In genomic region chr3:14849831-14850230, GRCh38 we compare ENCODE assay signal across 28 cellular contexts. TPM values are rescaled to one million over a fixed set of nuclear protein-coding genes. Genes with fewer than 3 reads are reported as not detected.
DNase-seq lines count a peak whose midpoint lies in the region; ATAC-seq and TF ChIP-seq lines count a peak whose summit lies in the region.
"Had no signal": no experiment of that assay in that cellular context is flagged by ENCODE, and none has a peak within 500 bp of the region (broad histone marks: within the 10 kb centered on the region; RNA-seq: fewer than 3 reads in every experiment).

No MANE protein-coding gene starts in this region.

- no peak overlapping the region for H3K23ac ChIP-seq in H9 (ENCODE audit: insufficient read length, low read depth, low read length)

- ATAC-seq in SK-N-SH treated with all-trans-retinoic acid at 6 μM for 48 hours (peak; percentile 37; the same call in 1 of the 3 replicates), GM21576 (IDR thresholded peaks at IDR 0.05; ENCODE audit: unreplicated experiment) (no peak), GM18861 (IDR thresholded peaks at IDR 0.05; ENCODE audit: unreplicated experiment) (no peak)
- ATAC-seq in stimulated activated memory B cell treated with anti-CD40 and anti-IgM and Interleukin-4, amounts not matched to agents 10 μg/mL and 1 μg/mL and 100 μg/mL, for 72 hours, result no peak
- ATAC-seq: CD8-positive, alpha-beta T cell; GM23338; K562 had no signal

- no peak overlapping the region for H2BK120ac ChIP-seq in H9 (ENCODE audit: low read depth, low read length, poor library complexity, severe bottlenecking)

- no peak overlapping the region for H2BK15ac ChIP-seq in H9 (ENCODE audit: low read depth, low read length)

- no peaks in the 10 kb centered on the region for H3K36me3 Mint-ChIP-seq in H9 (ENCODE audit: insufficient read depth in 1 of 3, low read depth in 3 of 3)
- H3K36me3 Mint-ChIP-seq in stimulated activated memory B cell treated with anti-CD40 and anti-IgM and Interleukin-4, amounts not matched to agents 10 μg/mL and 1 μg/mL and 100 μg/mL, for 72 hours, result no peaks in the 10 kb centered on the region
- H3K36me3 Mint-ChIP-seq: CD8-positive, alpha-beta T cell had no signal

- H4K20me1 ChIP-seq in H9 (ENCODE audit: control insufficient read depth, insufficient read depth, insufficient read length), result no peaks in the 10 kb centered on the region

- no peak overlapping the region for H2BK5ac ChIP-seq in H9 (ENCODE audit: insufficient read length, low read length)

- DNase-seq in H9 (no peak), islet precursor cell (peak; percentile 68), AG20443 (ENCODE audit: low spot score) (no peak)
- DNase-seq: activated CD4-positive, alpha-beta T cell treated with anti-CD3 and anti-CD28 coated beads for 4 hours; activated CD8-positive, alpha-beta memory T cell treated with anti-CD3 and anti-CD28 coated beads for 24 hours; activated gamma-delta T cell treated with Interleukin-2 at 50 U/mL for 16 hours; activated T-cell treated with anti-CD3 and anti-CD28 coated beads, Interleukin-2, amount 50 U/mL, for 1 hour; CD8-positive, alpha-beta T cell; colonic mucosa; GF-D8; MM.1S; naive thymus-derived CD4-positive, alpha-beta T cell; NCI-H1417 treated with DMSO at 0.1 percent for 48 hours; NCI-H2081 treated with DMSO at 0.1 percent for 48 hours; retina; stimulated activated CD4-positive, alpha-beta T cell treated with anti-CD3 and anti-CD28 coated beads, Interleukin-12 subunit alpha, Interleukin-12 subunit beta, amount 100 ng/mL, for 4 hours; stimulated activated CD4-positive, alpha-beta T cell treated with anti-CD3 and anti-CD28 coated beads, Interleukin-4, amount 100 ng/mL, for 24 hours; stimulated activated naive CD4-positive, alpha-beta T cell; testis had no signal

- peaks cover 50 to 55% of the 10 kb centered on the region in 2 experiments for H3K4me1 Mint-ChIP-seq in H9
- peaks cover 55% of the 10 kb centered on the region for H3K4me1 Mint-ChIP-seq in stimulated activated memory B cell treated with anti-CD40 and anti-IgM and Interleukin-4, amounts not matched to agents 10 μg/mL and 1 μg/mL and 100 μg/mL, for 72 hours

- H3K4me2 ChIP-seq in H9 (ENCODE audit: insufficient read depth, insufficient read length, low read length), result no peak overlapping the region
- H3K4me2 ChIP-seq: GM23338 had no signal

- no peaks in the 10 kb centered on the region for H3K9me3 ChIP-seq in H9 (ENCODE audit: control insufficient read depth, low read depth, low read length)
- H3K9me3 ChIP-seq: breast epithelium, colonic mucosa, testis had no signal

- H2BK20ac ChIP-seq in H9 (ENCODE audit: low read depth, low read length, poor library complexity, severe bottlenecking), result no peak overlapping the region

- no peak overlapping the region for H3K4me3 Mint-ChIP-seq in H9
- H3K4me3 Mint-ChIP-seq in stimulated activated memory B cell treated with anti-CD40 and anti-IgM and Interleukin-4, amounts not matched to agents 10 μg/mL and 1 μg/mL and 100 μg/mL, for 72 hours, result no peak overlapping the region
- H3K4me3 Mint-ChIP-seq: CD8-positive, alpha-beta T cell; GM23338; naive thymus-derived CD4-positive, alpha-beta T cell; T-helper 1 cell treated with Interleukin-12 subunit alpha and Interleukin-12 subunit beta and Interleukin-4 antibody, amounts not matched to agents 30 μg/mL and 1 μg/mL, for 36 hours had no signal

- H2AK5ac ChIP-seq in H9 (ENCODE audit: insufficient read length, low read length), result no peak overlapping the region

- no peak overlapping the region for H3K4ac ChIP-seq in H9 (ENCODE audit: low read depth, low read length)

- H3K27ac Mint-ChIP-seq in H9, result peak overlapping the region in 2 of 3 experiments; percentile 34 to 75; a peak in 1 of 7 replicates
- H3K27ac Mint-ChIP-seq in stimulated activated memory B cell treated with anti-CD40 and anti-IgM and Interleukin-4, amounts not matched to agents 10 μg/mL and 1 μg/mL and 100 μg/mL, for 72 hours, result peak overlapping the region; percentile 58
- H3K27ac Mint-ChIP-seq: CD8-positive, alpha-beta T cell; GM23338 had no signal

- H2BK12ac ChIP-seq in H9 (ENCODE audit: insufficient read length, low read depth, low read length), result no peak overlapping the region

- no peak overlapping the region for H4K91ac ChIP-seq in H9 (ENCODE audit: insufficient read length, low read depth, low read length)

- no peak overlapping the region for H3K9ac ChIP-seq in H9 (ENCODE audit: extremely low read depth, insufficient read length, low read length)

- no peaks in the 10 kb centered on the region for H3K27me3 ChIP-seq in H9 (ENCODE audit: insufficient read depth, low read length)
- H3K27me3 ChIP-seq: breast epithelium, colonic mucosa, testis had no signal

- WGBS in H9 (ENCODE audit: extremely low coverage, insufficient read length, low lambda C conversion rate), result no CpG with 5 or more reads among the region's 4 CpGs

- H3K4me1 ChIP-seq in H9 (ENCODE audit: insufficient read depth, low read length), result peaks cover 15% of the 10 kb centered on the region; the same call in 1 of the 2 replicates
- H3K4me1 ChIP-seq: breast epithelium, colonic mucosa had no signal

- no peaks in the 10 kb centered on the region for H3K79me1 ChIP-seq in H9 (ENCODE audit: insufficient read depth, low read depth, low read length, poor library complexity, severe bottlenecking)

- H3T11ph ChIP-seq in H9 (ENCODE audit: low read length), result no peak overlapping the region

- H2AFZ ChIP-seq in H9 (ENCODE audit: low read length), result no peak overlapping the region
- H2AFZ ChIP-seq: GM23338 had no signal

- no peak overlapping the region; the same call in 1 of the 2 replicates for H3K14ac ChIP-seq in H9 (ENCODE audit: insufficient read depth, low read length)

- no peak overlapping the region for H3K56ac ChIP-seq in H9 (ENCODE audit: insufficient read length, low read depth, low read length)

- H3K9me3 Mint-ChIP-seq in H9, result no peaks in the 10 kb centered on the region
- no peaks in the 10 kb centered on the region for H3K9me3 Mint-ChIP-seq in stimulated activated memory B cell treated with anti-CD40 and anti-IgM and Interleukin-4, amounts not matched to agents 10 μg/mL and 1 μg/mL and 100 μg/mL, for 72 hours
- H3K9me3 Mint-ChIP-seq: CD8-positive, alpha-beta T cell; GM23338; T-helper 1 cell treated with Interleukin-12 subunit alpha and Interleukin-12 subunit beta and Interleukin-4 antibody, amounts not matched to agents 30 μg/mL and 1 μg/mL, for 36 hours had no signal

- no peaks in the 10 kb centered on the region for H3K23me2 ChIP-seq in H9 (ENCODE audit: insufficient read length, low read depth, low read length, poor library complexity, severe bottlenecking)

- H3K27ac ChIP-seq in H9 (ENCODE audit: insufficient read length, low read depth, low read length), result no peak overlapping the region
- H3K27ac ChIP-seq: colonic mucosa, testis had no signal

- no peak for TF ChIP-seq CTCF in H9 (conservative IDR thresholded peaks at IDR 0.05)

- no peaks in the 10 kb centered on the region for H3K79me2 ChIP-seq in H9 (ENCODE audit: insufficient read depth, low read length)

- no peak overlapping the region for H3K18ac ChIP-seq in H9 (ENCODE audit: insufficient read length, low read depth, low read length)

- H3K27me3 Mint-ChIP-seq in H9 (ENCODE audit: low read depth), result no peaks in the 10 kb centered on the region; the same call in none of the 2 replicates
- H3K27me3 Mint-ChIP-seq in stimulated activated memory B cell treated with anti-CD40 and anti-IgM and Interleukin-4, amounts not matched to agents 10 μg/mL and 1 μg/mL and 100 μg/mL, for 72 hours, result peaks cover 34% of the 10 kb centered on the region

- no peak overlapping the region for H4K5ac ChIP-seq in H9 (ENCODE audit: insufficient read length, low read depth, low read length)

- no peak overlapping the region for H4K8ac ChIP-seq in H9 (replicated peaks; ENCODE audit: insufficient read length, low read depth, low read length)

TF ChIP-seq in SK-N-SH treated with all-trans-retinoic acid at 6 μM for 48 hours, 23 proteins besides CTCF, POLR2A, EP300 and RAD21:
- peak; percentile 54; the same call in 1 of the 2 replicates for TF ChIP-seq TCF4 (CRISPR knock-in tag; IDR thresholded peaks at IDR 0.05; ENCODE audit: borderline replicate concordance)
- TF ChIP-seq TSHZ2 (CRISPR knock-in tag; IDR thresholded peaks at IDR 0.05), result 0 out of 2 replicates have a peak, but pooled peaks have one; percentile 44
- no peak for TF ChIP-seq CSDC2 (CRISPR knock-in tag; IDR thresholded peaks at IDR 0.05)
TF ChIP-seq in SK-N-SH treated with all-trans-retinoic acid at 6 μM for 48 hours: peak in this region for 2.

RNA-seq across cellular contexts. Expression of gene FGD5, which starts 31.1 kb away (rescaled TPM):
- total RNA-seq in H9 (2021), result 7.8 and 8.6 TPM in 2 replicates
- total RNA-seq: CD8-positive, alpha-beta T cell; osteocyte had no signal
